8 cellular contexts compared by ENCODE assay signal in genomic region chr14:85218982-85219381, GRCh38.
"Had no signal": no experiment of that assay in that cellular context is flagged by ENCODE, and none has a peak within 500 bp of the region (broad histone marks: within the 10 kb centered on the region; RNA-seq: fewer than 3 reads in every experiment).

No MANE protein-coding gene starts in this region.

- FAIRE-seq: H1, H54, HepG2 had no signal

- ATAC-seq: GM23338, HepG2 had no signal

- H3K4me2 ChIP-seq: GM23338 had no signal

- H3K4me3 ChIP-seq: GM23338 had no signal

- DNase-seq: H9, HCEC 1CT, KBM-7 had no signal

- H3K27ac ChIP-seq: HL-60 had no signal

- H2AFZ ChIP-seq: GM23338 had no signal
